In the genomic region with DNA sequence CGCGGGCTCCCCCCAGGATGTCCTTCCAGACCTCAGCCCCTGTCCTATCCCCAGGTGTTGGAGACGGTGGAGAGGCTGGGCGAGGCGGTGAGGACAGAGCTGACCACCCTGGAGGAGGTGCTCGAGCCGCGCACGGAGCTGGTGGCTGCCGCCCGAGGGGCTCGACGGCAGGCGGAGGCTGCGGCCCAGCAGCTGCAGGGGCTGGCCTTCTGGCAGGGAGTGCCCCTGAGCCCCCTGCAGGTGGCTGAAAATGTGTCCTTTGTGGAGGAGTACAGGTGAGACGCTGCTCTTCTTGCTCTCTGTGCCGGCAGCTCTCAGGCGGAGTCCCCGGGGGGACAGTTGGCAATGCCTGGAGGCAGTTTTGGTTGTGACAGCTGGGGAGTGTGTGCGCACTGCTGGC, we compare ENCODE assay signal across 32 cellular contexts. TPM values are rescaled to one million over a fixed set of nuclear protein-coding genes. Genes with fewer than 3 reads are reported as not detected.
DNase-seq lines count a peak whose midpoint lies in the region; ATAC-seq and TF ChIP-seq lines count a peak whose summit lies in the region.
"Had no signal": no experiment of that assay in that cellular context is flagged by ENCODE, and none has a peak within 500 bp of the region (broad histone marks: within the 10 kb centered on the region; RNA-seq: fewer than 3 reads in every experiment).

No MANE protein-coding gene starts in this region.

- no peak overlapping the region for H3K27ac ChIP-seq in GM23338 (ENCODE audit: low read depth)
- H3K27ac ChIP-seq in osteoblast (ENCODE audit: low read depth, low read length), result no peak overlapping the region
- H3K27ac ChIP-seq in thyroid gland, result no peak overlapping the region
- H3K27ac ChIP-seq: C4-2B, cardiac muscle cell, ovary, suprapubic skin had no signal

- H3K79me2 ChIP-seq in GM23338 (replicated peaks; ENCODE audit: insufficient read depth), result 0 out of 2 replicates have a peak, but pooled peaks cover 3% of the 10 kb centered on the region
- H3K79me2 ChIP-seq in osteoblast (ENCODE audit: insufficient read depth, low read length), result no peaks in the 10 kb centered on the region

- H3K27me3 Mint-ChIP-seq in GM23338 (ENCODE audit: insufficient read depth, low read depth, poor library complexity), result peaks cover 19% of the 10 kb centered on the region

- no peaks in the 10 kb centered on the region for H3K27me3 ChIP-seq in GM23338 (ENCODE audit: insufficient read depth)
- peaks cover 28% of the 10 kb centered on the region for H3K27me3 ChIP-seq in osteoblast (ENCODE audit: insufficient read depth, low read length)
- no peaks in the 10 kb centered on the region for H3K27me3 ChIP-seq in thyroid gland
- H3K27me3 ChIP-seq: ovary had no signal

- TF ChIP-seq CTCF in GM23338 (conservative IDR thresholded peaks at IDR 0.05; ENCODE audit: low read depth in 2 of 2) (peak; percentile 7 to 50; a peak in 2 of 4 replicates), osteoblast (IDR thresholded peaks at IDR 0.05; ENCODE audit: extremely low read depth, low read depth, low read length) (no peak), thyroid gland (IDR thresholded peaks at IDR 0.05) (no peak)

- H3K9me3 ChIP-seq in osteoblast (ENCODE audit: low read depth, low read length), result no peaks in the 10 kb centered on the region
- H3K9me3 ChIP-seq in thyroid gland, result no peaks in the 10 kb centered on the region
- H3K9me3 ChIP-seq: heart left ventricle, ovary, suprapubic skin had no signal

- H3K27ac Mint-ChIP-seq in GM23338, result peak overlapping the region; percentile 46; the same call in 1 of the 2 replicates
- H3K27ac Mint-ChIP-seq: activated B cell treated with CpG ODN at 0.5 μM for 24 hours; activated naive CD4-positive, alpha-beta T cell treated with anti-CD3 and anti-CD28 coated beads, Interleukin-2, amount 50 U/mL, for 24 hours; activated T-helper 1 cell treated with anti-CD3 and anti-CD28 coated beads, Interleukin-12 subunit alpha, Interleukin-12 subunit beta, Interleukin-2, Interleukin-4 antibody, amounts not matched to agents 30 ng/mL and 10 ng/mL and 1 ng/mL, durations not matched to agents 14 hours and 24 hours and 36 hours; immature natural killer cell; stimulated activated memory B cell treated with anti-CD40 and anti-IgM and Interleukin-4, amounts not matched to agents 10 μg/mL and 1 μg/mL and 100 μg/mL, for 72 hours; T-helper 2 cell treated with Interferon-gamma antibody and Interleukin-4, amounts not matched to agents 5 μg/mL and 100 μg/mL, for 36 hours had no signal

- H2AFZ ChIP-seq in GM23338 (no peak overlapping the region), osteoblast (ENCODE audit: low read length) (no peak overlapping the region)

- H3K36me3 Mint-ChIP-seq in GM23338 (ENCODE audit: low read depth), result peaks cover 56% of the 10 kb centered on the region
- H3K36me3 Mint-ChIP-seq: activated naive CD4-positive, alpha-beta T cell treated with anti-CD3 and anti-CD28 coated beads, Interleukin-2, amount 50 U/mL, for 24 hours; stimulated activated memory B cell treated with anti-CD40 and anti-IgM and Interleukin-4, amounts not matched to agents 10 μg/mL and 1 μg/mL and 100 μg/mL, for 72 hours had no signal

- H3K4me3 ChIP-seq in GM23338 (no peak overlapping the region), osteoblast (ENCODE audit: insufficient read depth, low read length) (no peak overlapping the region), thyroid gland (replicated peaks in 1 of 3) (no peak overlapping the region)
- H3K4me3 ChIP-seq: cardiac muscle cell, heart left ventricle, K562, ovary, suprapubic skin had no signal

- WGBS in thyroid gland, 2 donors, result 46 to 75% methylated on average over 12 to 19 of the region's 20 CpGs

- intact Hi-C loops in thyroid gland (cut with DNase I), result no loop called here

- H3F3A ChIP-seq in GM23338 (replicated peaks; ENCODE audit: low read depth), result peaks cover 17% of the 10 kb centered on the region

- H3K9me3 Mint-ChIP-seq in GM23338, result peaks cover 3% of the 10 kb centered on the region
- H3K9me3 Mint-ChIP-seq: activated B cell treated with CpG ODN at 0.5 μM for 24 hours; activated naive CD4-positive, alpha-beta T cell treated with anti-CD3 and anti-CD28 coated beads, Interleukin-2, amount 50 U/mL, for 24 hours; activated T-helper 1 cell treated with anti-CD3 and anti-CD28 coated beads, Interleukin-12 subunit alpha, Interleukin-12 subunit beta, Interleukin-2, Interleukin-4 antibody, amounts not matched to agents 30 ng/mL and 10 ng/mL and 1 ng/mL, durations not matched to agents 14 hours and 24 hours and 36 hours; immature natural killer cell; T-helper 2 cell treated with Interferon-gamma antibody and Interleukin-4, amounts not matched to agents 5 μg/mL and 100 μg/mL, for 36 hours had no signal

- DNase-seq in GM23338 (ENCODE audit: low spot score) (peak; percentile 73), NCI-H345 (lab: John Stamatoyannopoulos, UW) (peak; percentile 38), epidermal melanocyte (ENCODE audit: insufficient read length, low spot score) (peak; percentile 11), osteoblast (ENCODE audit: insufficient read length, low spot score, missing footprints) (peak; percentile 59), AG08396 (ENCODE audit: low spot score) (no peak), thyroid gland (no peak)
- DNase-seq: activated B cell treated with CpG ODN at 0.5 μM for 24 hours; anterior cingulate cortex; dermis blood vessel endothelial cell; heart left ventricle; immature natural killer cell; midbrain; MM.1S; naive thymus-derived CD8-positive, alpha-beta T cell; NCI-H1436; NCI-H774; OCI-M1; ovary; stimulated activated CD4-positive, alpha-beta T cell treated with anti-CD3 and anti-CD28 coated beads, Interleukin-4, amount 100 ng/mL, for 1 hour had no signal

- peaks cover 37% of the 10 kb centered on the region for H3K4me1 ChIP-seq in GM23338 (ENCODE audit: insufficient read depth)
- peaks cover 3% of the 10 kb centered on the region for H3K4me1 ChIP-seq in osteoblast (ENCODE audit: insufficient read depth, low read length)
- peaks cover 0 to 7% of the 10 kb centered on the region in 2 donors for H3K4me1 ChIP-seq in thyroid gland

- H3K4me1 Mint-ChIP-seq in GM23338, result peaks cover 43% of the 10 kb centered on the region

- H3K36me3 ChIP-seq in GM23338 (ENCODE audit: insufficient read depth), result no peaks in the 10 kb centered on the region
- no peaks in the 10 kb centered on the region for H3K36me3 ChIP-seq in osteoblast (ENCODE audit: insufficient read depth, low read length)
- H3K36me3 ChIP-seq in thyroid gland, result no peaks in the 10 kb centered on the region
- H3K36me3 ChIP-seq: cardiac muscle cell, heart left ventricle, ovary, suprapubic skin had no signal

- no peaks in the 10 kb centered on the region for H3K9me2 ChIP-seq in GM23338 (ENCODE audit: insufficient read depth)

- H4K20me1 ChIP-seq in GM23338 (replicated peaks; ENCODE audit: insufficient read depth) (no peaks in the 10 kb centered on the region; the same call in 1 of the 2 replicates), osteoblast (ENCODE audit: insufficient read depth, low read length) (no peaks in the 10 kb centered on the region)

- ATAC-seq in GM23338 (peak; percentile 8), GM18502 (IDR thresholded peaks at IDR 0.05; ENCODE audit: poor library complexity, unreplicated experiment) (no peak)
- ATAC-seq: heart left ventricle; K562; naive thymus-derived CD8-positive, alpha-beta T cell; right cardiac atrium; stimulated activated memory B cell treated with anti-CD40 and anti-IgM and Interleukin-4, amounts not matched to agents 10 μg/mL and 1 μg/mL and 100 μg/mL, for 72 hours had no signal

- peak overlapping the region; percentile 93 for H3K4me2 ChIP-seq in GM23338
- no peak overlapping the region for H3K4me2 ChIP-seq in osteoblast (ENCODE audit: insufficient read depth, low read length)

- TF ChIP-seq POLR2A in thyroid gland (IDR thresholded peaks at IDR 0.05), result no peak

- H3K4me3 Mint-ChIP-seq in GM23338, result no peak overlapping the region
- H3K4me3 Mint-ChIP-seq: activated B cell treated with CpG ODN at 0.5 μM for 24 hours; activated naive CD4-positive, alpha-beta T cell treated with anti-CD3 and anti-CD28 coated beads, Interleukin-2, amount 50 U/mL, for 24 hours; activated T-helper 1 cell treated with anti-CD3 and anti-CD28 coated beads, Interleukin-12 subunit alpha, Interleukin-12 subunit beta, Interleukin-2, Interleukin-4 antibody, amounts not matched to agents 30 ng/mL and 10 ng/mL and 1 ng/mL, durations not matched to agents 14 hours and 24 hours and 36 hours; immature natural killer cell; naive thymus-derived CD8-positive, alpha-beta T cell; stimulated activated memory B cell treated with anti-CD40 and anti-IgM and Interleukin-4, amounts not matched to agents 10 μg/mL and 1 μg/mL and 100 μg/mL, for 72 hours; T-helper 2 cell treated with Interferon-gamma antibody and Interleukin-4, amounts not matched to agents 5 μg/mL and 100 μg/mL, for 36 hours had no signal

TF ChIP-seq in GM23338, 12 proteins besides CTCF, POLR2A, EP300 and RAD21 (continues in another document):
- no peak for TF ChIP-seq ZNF331 (CRISPR knock-in tag; IDR thresholded peaks at IDR 0.05; ENCODE audit: low read depth)

RNA-seq across cellular contexts. Expression of a gene that starts 6.9 kb away (rescaled TPM):
- total RNA-seq in GM23338 (2014; rRNA removed; shearing (Covaris generic)), result 31.8 and 40.8 TPM in 2 replicates
- 18.2 and 21.5 TPM in 2 replicates for polyA plus RNA-seq in GM23338 (2016; fragmentation: Nextera tagmentation; extraction: Ambion mirVana)
- total RNA-seq in osteoblast (not detected in 2 replicates), thyroid gland (under 1 TPM in 2 of 4 donors, not detected in 2; 0.45 to 0.94 TPM)
- total RNA-seq: activated B cell treated with CpG ODN at 0.5 μM for 24 hours; cardiac muscle cell; dermis blood vessel endothelial cell; endothelial cell of umbilical vein; HT-29; K562; naive thymus-derived CD8-positive, alpha-beta T cell had no signal
- polyA plus RNA-seq: AG04450, endothelial cell of umbilical vein had no signal

RNA-seq across cellular contexts. Expression of a gene that starts 26.9 kb away (rescaled TPM):
- total RNA-seq in GM23338 (2014; rRNA removed; shearing (Covaris generic)), result 45.6 and 74.3 TPM in 2 replicates
- 41.2 and 42.1 TPM in 2 replicates for polyA plus RNA-seq in GM23338 (2016; fragmentation: Nextera tagmentation; extraction: Ambion mirVana)
- total RNA-seq in osteoblast (40.7 and 42.3 TPM in 2 replicates), thyroid gland (100 to 1,000 TPM; 124 to 219 (median 157) TPM)

RNA-seq across cellular contexts. Expression of a gene that starts 41.4 kb away (rescaled TPM):
- 3.3 and 6.4 TPM in 2 replicates for total RNA-seq in GM23338 (2014; rRNA removed; shearing (Covaris generic))
- polyA plus RNA-seq in GM23338 (2016; fragmentation: Nextera tagmentation; extraction: Ambion mirVana), result 0.26 and 0.52 TPM in 2 replicates
- total RNA-seq in osteoblast (14.4 and 21.4 TPM in 2 replicates), thyroid gland (1 to 10 TPM; 1.3 to 4.6 (median 3.2) TPM)
- polyA plus RNA-seq: cardiac muscle cell had no signal

RNA-seq across cellular contexts. Expression of a gene that starts 51.0 kb away (rescaled TPM):
- 0.35 and 3.4 TPM in 2 replicates for total RNA-seq in GM23338 (2014; rRNA removed; shearing (Covaris generic))
- polyA plus RNA-seq in GM23338 (2016; fragmentation: Nextera tagmentation; extraction: Ambion mirVana), result 1.4 and 2.3 TPM in 2 replicates
- 18.8 and 20.3 TPM in 2 replicates for total RNA-seq in osteoblast
- total RNA-seq in thyroid gland, result 10 to 100 TPM in 2 of 4 donors, 1 to 10 TPM in 2; 1.8 to 18.7 (median 12.1) TPM
- total RNA-seq: activated B cell treated with CpG ODN at 0.5 μM for 24 hours; activated T-helper 1 cell treated with anti-CD3 and anti-CD28 coated beads, Interleukin-12 subunit alpha, Interleukin-12 subunit beta, Interleukin-2, Interleukin-4 antibody, amounts not matched to agents 30 ng/mL and 10 ng/mL and 1 ng/mL, durations not matched to agents 14 hours and 24 hours and 36 hours; naive thymus-derived CD8-positive, alpha-beta T cell had no signal
- polyA plus RNA-seq: immature natural killer cell; naive thymus-derived CD8-positive, alpha-beta T cell had no signal

RNA-seq across cellular contexts. Expression of a gene that starts 57.4 kb away (rescaled TPM):
- total RNA-seq in GM23338 (2014; rRNA removed; shearing (Covaris generic)), result 1.3 TPM in 1 of 2 replicates, not detected in the other
- 0.10 TPM in 2 replicates for polyA plus RNA-seq in GM23338 (2016; fragmentation: Nextera tagmentation; extraction: Ambion mirVana)
- 0.29 and 0.36 TPM in 2 replicates for total RNA-seq in osteoblast
- total RNA-seq in thyroid gland, result 10 to 100 TPM in 2 of 4 donors, 1 to 10 TPM in 2; 3.1 to 14.5 (median 8.7) TPM
- total RNA-seq: cardiac muscle cell, dermis blood vessel endothelial cell, endothelial cell of umbilical vein, HT-29 had no signal
- polyA plus RNA-seq: AG04450, cardiac muscle cell, endothelial cell of umbilical vein had no signal

Comparison
In these comparisons a context has a peak if more than half of its experiments do, and no peak if none do; other contexts are left out.
1. DNase-seq: peak in GM23338 (single experiment), NCI-H345 (single experiment), epidermal melanocyte (single experiment) and osteoblast (single experiment); none in AG08396 (single experiment) and thyroid gland (0 of 2).
2. CTCF ChIP-seq: peak in GM23338 (2 of 2); none in osteoblast (single experiment) and thyroid gland (0 of 6).
3. RNA of a gene that starts 6.9 kb away (total RNA-seq): 31.8 to 40.8 TPM in GM23338; 0.45 to 0.94 TPM in thyroid gland and not detected in osteoblast; every median in the first group is over 10 times any median in the second.